In genomic region chr2:205723174-205723573, GRCh38 we compare ENCODE assay signal across 24 cellular contexts.
"Had no signal": no experiment of that assay in that cellular context is flagged by ENCODE, and none has a peak within 500 bp of the region (broad histone marks: within the 10 kb centered on the region; RNA-seq: fewer than 3 reads in every experiment).

No MANE protein-coding gene starts in this region.

- H3K4me3 Mint-ChIP-seq: activated CD8-positive, alpha-beta T cell treated with anti-CD3 and anti-CD28 coated beads for 36 hours; effector memory CD8-positive, alpha-beta T cell; memory B cell; natural killer cell treated with Interleukin-12 subunit alpha and Interleukin-12 subunit beta and Interleukin-15 and Interleukin-18, amount 100 ng/mL, for 72 hours; WTC11 had no signal

- H3K36me3 Mint-ChIP-seq: activated naive CD4-positive, alpha-beta T cell treated with anti-CD3 and anti-CD28 coated beads, Interleukin-2, amount 50 U/mL, for 72 hours; memory B cell; natural killer cell treated with Interleukin-12 subunit alpha and Interleukin-12 subunit beta and Interleukin-15 and Interleukin-18, amount 100 ng/mL, for 72 hours had no signal

- ATAC-seq: activated CD8-positive, alpha-beta T cell treated with anti-CD3 and anti-CD28 coated beads for 36 hours; activated naive CD4-positive, alpha-beta T cell treated with anti-CD3 and anti-CD28 coated beads, Interleukin-2, amount 50 U/mL, for 72 hours; effector memory CD8-positive, alpha-beta T cell; natural killer cell treated with Interleukin-12 subunit alpha and Interleukin-12 subunit beta and Interleukin-15 and Interleukin-18, amount 100 ng/mL, for 72 hours; sciatic nerve; WTC11 had no signal

- H3K27me3 Mint-ChIP-seq: activated CD8-positive, alpha-beta T cell treated with anti-CD3 and anti-CD28 coated beads for 36 hours; memory B cell had no signal

- FAIRE-seq: kidney, TTC549 had no signal

- H3K4me1 ChIP-seq: uterus had no signal

- H3K9me3 ChIP-seq: left lung, tibial artery, uterus had no signal

- DNase-seq: activated CD4-positive, alpha-beta T cell treated with anti-CD3 and anti-CD28 coated beads for 48 hours; activated CD8-positive, alpha-beta T cell treated with anti-CD3 and anti-CD28 coated beads for 36 hours; activated gamma-delta T cell; activated T-cell treated with anti-CD3 and anti-CD28 coated beads, Interleukin-2, amount 50 U/mL, for 48 hours; brain microvascular endothelial cell; dermis blood vessel endothelial cell; effector memory CD8-positive, alpha-beta T cell; hippocampal formation; kidney; left lung; occipital lobe; stimulated activated CD4-positive, alpha-beta T cell treated with anti-CD3 and anti-CD28 coated beads, Interleukin-12 subunit alpha, Interleukin-12 subunit beta, amount 100 ng/mL, for 4 hours; stimulated activated CD4-positive, alpha-beta T cell treated with anti-CD3 and anti-CD28 coated beads, Interleukin-2, amount 100 ng/mL, for 24 hours; SW 1271; tibial artery; uterus had no signal

- H3K27ac ChIP-seq: brain microvascular endothelial cell, epithelial cell of prostate, tibial artery had no signal

- H3K36me3 ChIP-seq: uterus had no signal

- H3K9me3 Mint-ChIP-seq: activated CD8-positive, alpha-beta T cell treated with anti-CD3 and anti-CD28 coated beads for 36 hours; activated naive CD4-positive, alpha-beta T cell treated with anti-CD3 and anti-CD28 coated beads, Interleukin-2, amount 50 U/mL, for 72 hours; effector memory CD8-positive, alpha-beta T cell; memory B cell; natural killer cell treated with Interleukin-12 subunit alpha and Interleukin-12 subunit beta and Interleukin-15 and Interleukin-18, amount 100 ng/mL, for 72 hours; WTC11 had no signal

- H3K27me3 ChIP-seq: brain microvascular endothelial cell, left lung, tibial artery, uterus had no signal

- H3K4me3 ChIP-seq: left lung, tibial artery, uterus had no signal

- H3K27ac Mint-ChIP-seq: activated CD8-positive, alpha-beta T cell treated with anti-CD3 and anti-CD28 coated beads for 36 hours; activated naive CD4-positive, alpha-beta T cell treated with anti-CD3 and anti-CD28 coated beads, Interleukin-2, amount 50 U/mL, for 72 hours; effector memory CD8-positive, alpha-beta T cell; natural killer cell treated with Interleukin-12 subunit alpha and Interleukin-12 subunit beta and Interleukin-15 and Interleukin-18, amount 100 ng/mL, for 72 hours; progenitor cell of endocrine pancreas; WTC11 had no signal
